8 cellular contexts compared by ENCODE assay signal in the genomic region with DNA sequence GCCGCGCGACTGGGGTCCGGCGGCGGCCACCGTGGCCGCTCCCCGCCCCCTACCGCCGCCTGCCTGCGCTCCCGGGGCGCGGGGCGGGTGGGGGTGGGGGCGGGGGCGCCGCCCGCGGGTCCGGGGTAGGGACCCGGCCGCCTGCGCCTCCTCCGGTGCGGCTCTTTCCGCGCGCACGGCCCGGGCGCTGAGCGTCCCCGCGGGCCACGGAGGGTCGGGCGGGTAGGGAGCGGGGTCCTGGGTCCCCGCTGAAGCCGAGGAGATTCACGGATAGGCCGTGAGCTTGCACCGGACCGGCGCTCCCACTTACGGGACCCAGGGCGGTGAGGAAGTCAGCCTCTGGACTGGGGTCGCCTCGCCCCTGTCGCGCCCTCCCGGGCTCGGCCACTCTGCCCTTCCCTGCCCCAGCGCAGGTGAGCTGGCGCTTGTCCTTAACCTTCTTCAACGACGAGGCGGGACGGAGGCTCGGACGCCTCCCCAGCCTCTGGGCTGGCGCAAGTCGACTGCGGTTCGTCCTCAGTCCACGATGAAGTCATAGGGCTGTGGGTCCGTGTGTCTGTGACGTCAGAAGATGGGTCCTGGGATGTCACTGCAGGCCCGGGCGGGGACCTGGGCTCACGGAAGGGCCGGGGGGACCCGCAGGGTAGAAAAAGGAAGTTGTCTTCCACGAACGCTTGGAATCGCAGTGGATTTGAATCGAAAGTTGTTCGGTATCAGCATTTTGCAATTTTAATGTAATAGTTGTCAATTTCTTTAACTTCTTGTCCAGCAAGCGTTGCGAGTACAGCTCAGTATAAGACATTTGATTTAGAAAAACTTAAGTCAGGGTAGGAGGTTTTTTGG. TPM values are rescaled to one million over a fixed set of nuclear protein-coding genes. Genes with fewer than 3 reads are reported as not detected.
A peak's percentile ranks its signal among the peaks of the same experiment; 100 is the strongest.
DNase-seq lines count a peak whose midpoint lies in the region; ATAC-seq and TF ChIP-seq lines count a peak whose summit lies in the region.

No MANE protein-coding gene starts in this region.

- H3K4me1 ChIP-seq in Panc1 (ENCODE audit: control insufficient read depth, insufficient read depth, low read length) = peaks cover 25% of the 10 kb centered on the region
- peaks cover 21 to 41% (median 22%) of the 10 kb centered on the region in 3 donors for H3K4me1 ChIP-seq in esophagus squamous epithelium

- TF ChIP-seq CTCF in Panc1 (IDR thresholded peaks at IDR 0.05) (no peak), esophagus squamous epithelium (IDR thresholded peaks at IDR 0.05) (peak in 1 of 6 experiments; percentile 2)

- H3K27ac Mint-ChIP-seq in activated T-cell treated with anti-CD3 and anti-CD28 coated beads, Interleukin-2, amount 50 U/mL, for 72 hours = peak overlapping the region; percentile 95
- peak overlapping the region; percentile 87 for H3K27ac Mint-ChIP-seq in stimulated activated effector memory CD8-positive, alpha-beta T cell treated with anti-CD3 and anti-CD28 coated beads, Interleukin-12 subunit alpha, Interleukin-12 subunit beta, amount 100 ng/mL, for 72 hours

- no TSS peak for BruUV-seq in Panc1 (replicated peaks; lab: Mats Ljungman, UMichigan)

- 2% methylated on average over 7 of the region's 82 CpGs for whole genome bisulfite sequencing in esophagus squamous epithelium, 2 donors

- no peaks in the 10 kb centered on the region for H3K27me3 Mint-ChIP-seq in activated T-cell treated with anti-CD3 and anti-CD28 coated beads, Interleukin-2, amount 50 U/mL, for 72 hours (ENCODE audit: low read depth)

- H3K9me3 Mint-ChIP-seq in activated T-cell treated with anti-CD3 and anti-CD28 coated beads, Interleukin-2, amount 50 U/mL, for 72 hours = no peaks in the 10 kb centered on the region
- H3K9me3 Mint-ChIP-seq in stimulated activated effector memory CD8-positive, alpha-beta T cell treated with anti-CD3 and anti-CD28 coated beads, Interleukin-12 subunit alpha, Interleukin-12 subunit beta, amount 100 ng/mL, for 72 hours = no peaks in the 10 kb centered on the region

- no peaks in the 10 kb centered on the region; the same call in 1 of the 2 replicates for H3K36me3 ChIP-seq in Panc1 (ENCODE audit: control insufficient read depth, insufficient read depth, low read length)
- no peaks in the 10 kb centered on the region for H3K36me3 ChIP-seq in esophagus squamous epithelium

- peaks cover 53% of the 10 kb centered on the region for H3K4me1 Mint-ChIP-seq in activated T-cell treated with anti-CD3 and anti-CD28 coated beads, Interleukin-2, amount 50 U/mL, for 72 hours (ENCODE audit: low read depth)
- H3K4me1 Mint-ChIP-seq in stimulated activated effector memory CD8-positive, alpha-beta T cell treated with anti-CD3 and anti-CD28 coated beads, Interleukin-12 subunit alpha, Interleukin-12 subunit beta, amount 100 ng/mL, for 72 hours = peaks cover 42% of the 10 kb centered on the region

- peaks cover 3 to 5% of the 10 kb centered on the region in 2 donors for H3K36me3 Mint-ChIP-seq in activated T-cell treated with anti-CD3 and anti-CD28 coated beads, Interleukin-2, amount 50 U/mL, for 72 hours (ENCODE audit: insufficient read depth in 2 of 2)
- peaks cover 7% of the 10 kb centered on the region for H3K36me3 Mint-ChIP-seq in stimulated activated effector memory CD8-positive, alpha-beta T cell treated with anti-CD3 and anti-CD28 coated beads, Interleukin-12 subunit alpha, Interleukin-12 subunit beta, amount 100 ng/mL, for 72 hours

- CTCF ChIA-PET in Panc1 (lab: Charles Lee) = interaction anchor here (0.6 to 2.2 kb wide), 3 partner anchors 60 to 220 kb away, joined by 3 to 11 read pairs (median 9); partner anchors contain the start of gene MAPK1IP1L

- POLR2A ChIA-PET in Panc1 (lab: Charles Lee) = interaction anchor here (0.6 kb wide), 1 partner anchor 156 kb away, joined by 4 read pairs; no protein-coding TSS in a partner anchor

- peak; percentile 39 for ATAC-seq in GM21360 (IDR thresholded peaks at IDR 0.05; ENCODE audit: unreplicated experiment)
- peak; percentile 74 for ATAC-seq in Panc1
- peak; percentile 26 to 48 for ATAC-seq in activated T-cell treated with anti-CD3 and anti-CD28 coated beads, Interleukin-2, amount 50 U/mL, for 72 hours (replicated peaks in 1 of 2)
- peak; percentile 58 for ATAC-seq in stimulated activated effector memory CD8-positive, alpha-beta T cell treated with anti-CD3 and anti-CD28 coated beads, Interleukin-12 subunit alpha, Interleukin-12 subunit beta, amount 100 ng/mL, for 72 hours

- peak; percentile 86 for DNase-seq in D341Med (ENCODE audit: low spot score)
- peak; percentile 69 for DNase-seq in HT-29 (ENCODE audit: low spot score)
- DNase-seq in Panc1 (ENCODE audit: low read depth, low spot score) = peak; percentile 10
- peak; percentile 56 to 66 for DNase-seq in activated T-cell treated with anti-CD3 and anti-CD28 coated beads, Interleukin-2, amount 50 U/mL, for 72 hours
- peak; percentile 6 for DNase-seq in esophagus squamous epithelium (lab: John Stamatoyannopoulos, UW)
- peak; percentile 76 for DNase-seq in myocyte (ENCODE audit: low read depth)
- DNase-seq in stimulated activated effector memory CD8-positive, alpha-beta T cell treated with anti-CD3 and anti-CD28 coated beads, Interleukin-12 subunit alpha, Interleukin-12 subunit beta, amount 100 ng/mL, for 72 hours (ENCODE audit: low spot score in 2 of 2) = peak; percentile 34 to 82

- no peaks in the 10 kb centered on the region for H3K9me3 ChIP-seq in Panc1 (ENCODE audit: control insufficient read depth, insufficient read depth, low read depth, low read length)
- no peaks in the 10 kb centered on the region for H3K9me3 ChIP-seq in esophagus squamous epithelium

- H3K27me3 ChIP-seq in Panc1 (ENCODE audit: control insufficient read depth, insufficient read depth, low read length) (no peaks in the 10 kb centered on the region), esophagus squamous epithelium (no peaks in the 10 kb centered on the region)

- TF ChIP-seq POLR2A in esophagus squamous epithelium (IDR thresholded peaks at IDR 0.05) = peak in 2 of 4 donors; percentile 38 to 69

- intact Hi-C loops in Panc1 (cut with micrococcal nuclease; ENCODE audit: unreplicated experiment) = loop anchor here (10.0 kb wide), 1 partner anchor 73 kb away; no protein-coding TSS in a partner anchor
- intact Hi-C loops in esophagus squamous epithelium (cut with DNase I) = no loop called here

- in situ Hi-C loops in Panc1 (cut with HindIII; ENCODE audit: low pct_unique_long_range_greater_than_20kb, low sequenced_read_pairs) = no loop called here

- H3K4me3 Mint-ChIP-seq in activated T-cell treated with anti-CD3 and anti-CD28 coated beads, Interleukin-2, amount 50 U/mL, for 72 hours = peak overlapping the region; percentile 88 to 98
- H3K4me3 Mint-ChIP-seq in stimulated activated effector memory CD8-positive, alpha-beta T cell treated with anti-CD3 and anti-CD28 coated beads, Interleukin-12 subunit alpha, Interleukin-12 subunit beta, amount 100 ng/mL, for 72 hours = peak overlapping the region; percentile 81

- H3K4me3 ChIP-seq in Panc1 (ENCODE audit: low read depth in 2 of 2, low read length in 2 of 2) (peak overlapping the region; percentile 69 to 91), esophagus squamous epithelium (peak overlapping the region; percentile 66 to 98 (median 96))

- H3K27ac ChIP-seq in Panc1 (ENCODE audit: low read length) (peak overlapping the region; percentile 77), esophagus squamous epithelium (peak overlapping the region; percentile 92 to 99 (median 98))

RNA-seq across cellular contexts. Expression of gene FBXO34, which starts 0.6 kb away (rescaled TPM):
- 9.9 and 10.7 TPM in 2 replicates for total RNA-seq in HT-29 (2014; rRNA removed; shearing (Covaris generic))
- total RNA-seq in Panc1 (2021; ENCODE audit: unreplicated experiment) (18.8 TPM), esophagus squamous epithelium (10 to 100 TPM; 33.3 to 43.1 (median 34.5) TPM), myocyte (20.9 and 30.3 TPM in 2 replicates)
- 9.6 TPM for polyA plus RNA-seq in Panc1 (2012; ENCODE audit: insufficient read length)
- total RNA-seq in activated T-cell treated with anti-CD3 and anti-CD28 coated beads, Interleukin-2, amount 50 U/mL, for 72 hours = 10 to 100 TPM; 28.8 to 29.9 TPM
- polyA plus RNA-seq in myocyte (2012) = 12.3 TPM

Comparison
In these comparisons a context has a peak if more than half of its experiments do, and no peak if none do; other contexts are left out.
1. Peak in every context shown above with its lines: DNase-seq, ATAC-seq, H3K4me3 ChIP-seq and H3K27ac ChIP-seq.
2. DNase-seq: peak in every context shown above with its lines; median percentile 86 in D341Med; 76 in myocyte; 69 in HT-29; 61 in activated T-cell treated with anti-CD3 and anti-CD28 coated beads, Interleukin-2, amount 50 U/mL, for 72 hours; 58 in stimulated activated effector memory CD8-positive, alpha-beta T cell treated with anti-CD3 and anti-CD28 coated beads, Interleukin-12 subunit alpha, Interleukin-12 subunit beta, amount 100 ng/mL, for 72 hours; 10 in Panc1; 6 in esophagus squamous epithelium.